In genomic region chr2:239956818-239957261, GRCh38 we compare ENCODE assay signal across 1 cellular context.
TF ChIP-seq lines count a peak whose summit lies in the region.

No MANE protein-coding gene starts in this region.

TF ChIP-seq in SK-N-SH, 30 proteins besides CTCF, POLR2A, EP300 and RAD21 (continued from another document):
- no peak for TF ChIP-seq REST (IDR thresholded peaks at IDR 0.05; ENCODE audit: low read depth, low read length)
- TF ChIP-seq GATA2 (CRISPR knock-in tag; IDR thresholded peaks at IDR 0.05) = no peak
- no peak for TF ChIP-seq RFX5 (IDR thresholded peaks at IDR 0.05; ENCODE audit: low read length)
- TF ChIP-seq MXI1 (IDR thresholded peaks at IDR 0.05; ENCODE audit: low read depth, low read length) = no peak
- no peak for TF ChIP-seq SIN3A (IDR thresholded peaks at IDR 0.05; ENCODE audit: borderline replicate concordance, low read depth, low read length)
- no peak for TF ChIP-seq CHD2 (IDR thresholded peaks at IDR 0.05; ENCODE audit: low read length, partially characterized antibody)
- TF ChIP-seq TAF1 (IDR thresholded peaks at IDR 0.05; ENCODE audit: borderline replicate concordance, low read depth, low read length) = no peak
- no peak for TF ChIP-seq FOSL2 (IDR thresholded peaks at IDR 0.05; ENCODE audit: borderline replicate concordance, low read depth)
- no peak for TF ChIP-seq FOXM1 (IDR thresholded peaks at IDR 0.05; ENCODE audit: low read depth)
- no peak for TF ChIP-seq YY1 (IDR thresholded peaks at IDR 0.05; ENCODE audit: low read depth)
- TF ChIP-seq USF1 (IDR thresholded peaks at IDR 0.05; ENCODE audit: borderline replicate concordance, low read depth) = no peak
TF ChIP-seq in SK-N-SH: peak in this region for 0.
